In the genomic region with DNA sequence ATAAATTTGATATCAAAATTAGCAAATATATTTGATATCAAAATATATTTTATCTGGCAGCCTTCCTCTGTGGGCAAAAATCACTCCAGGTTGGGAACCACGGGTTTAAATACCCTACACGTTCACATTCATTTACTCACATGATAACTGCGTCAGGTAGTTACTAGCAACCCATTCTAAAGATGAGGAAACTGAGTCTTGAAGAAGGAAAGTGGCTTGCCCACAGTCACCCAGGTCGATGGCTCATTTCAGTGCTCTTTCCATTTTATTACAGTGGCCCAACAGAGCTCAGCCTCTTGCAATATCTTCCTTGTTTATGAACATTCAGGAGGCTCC, we compare ENCODE assay signal across 2 cellular contexts.
TF ChIP-seq lines count a peak whose summit lies in the region.

No MANE protein-coding gene starts in this region.

TF ChIP-seq in WTC11, 78 proteins besides CTCF, POLR2A, EP300 and RAD21:
- TF ChIP-seq EMX1 (CRISPR knock-in tag; IDR thresholded peaks at IDR 0.05) (no peak), FOXK1 (CRISPR knock-in tag; IDR thresholded peaks at IDR 0.05) (no peak), GTF2I (CRISPR knock-in tag; conservative IDR thresholded peaks at IDR 0.05) (peak; percentile 85)

TF ChIP-seq in H1, 55 proteins besides CTCF, POLR2A, EP300 and RAD21:
- no peak for TF ChIP-seq CREB1 (IDR thresholded peaks at IDR 0.05)
- peak; percentile 88; the same call in 1 of the 2 replicates for TF ChIP-seq KDM1A (IDR thresholded peaks at IDR 0.05; ENCODE audit: borderline replicate concordance, low read length)
